In genomic region chr1:11875094-11875493, GRCh38 we compare ENCODE assay signal across 16 cellular contexts. TPM values are rescaled to one million over a fixed set of nuclear protein-coding genes. Genes with fewer than 3 reads are reported as not detected.
DNase-seq lines count a peak whose midpoint lies in the region; ATAC-seq and TF ChIP-seq lines count a peak whose summit lies in the region.
"Had no signal": no experiment of that assay in that cellular context is flagged by ENCODE, and none has a peak within 500 bp of the region (broad histone marks: within the 10 kb centered on the region; RNA-seq: fewer than 3 reads in every experiment).

No MANE protein-coding gene starts in this region.

- no peak overlapping the region for H3K4me3 ChIP-seq in right cardiac atrium (ENCODE audit: low read length)
- no peak overlapping the region for H3K4me3 ChIP-seq in muscle layer of duodenum (ENCODE audit: low read depth in 1 of 2, low read length in 2 of 2)

- no peak for TF ChIP-seq CTCF in WTC11 (IDR thresholded peaks at IDR 0.05)
- no peak for TF ChIP-seq CTCF in omental fat pad (IDR thresholded peaks at IDR 0.05)

- no peak overlapping the region for H3K4me3 Mint-ChIP-seq in WTC11
- H3K4me3 Mint-ChIP-seq in activated CD8-positive, alpha-beta T cell treated with anti-CD3 and anti-CD28 coated beads, Interleukin-2, amount 10 ng/mL, durations not matched to agents 7 days and 5 days, result no peak overlapping the region
- H3K4me3 Mint-ChIP-seq in T-helper 2 cell treated with Interferon-gamma antibody and Interleukin-4, amounts not matched to agents 5 μg/mL and 100 μg/mL, for 36 hours, result no peak overlapping the region

- WGBS in right cardiac atrium, result 89% methylated on average over 10 of the region's 10 CpGs

- H3K27me3 Mint-ChIP-seq in WTC11 (ENCODE audit: low read depth), result no peaks in the 10 kb centered on the region
- peaks cover 7% of the 10 kb centered on the region for H3K27me3 Mint-ChIP-seq in activated CD8-positive, alpha-beta T cell treated with anti-CD3 and anti-CD28 coated beads, Interleukin-2, amount 10 ng/mL, durations not matched to agents 7 days and 5 days (ENCODE audit: low read depth)
- H3K27me3 Mint-ChIP-seq in T-helper 2 cell treated with Interferon-gamma antibody and Interleukin-4, amounts not matched to agents 5 μg/mL and 100 μg/mL, for 36 hours (ENCODE audit: low read depth), result peaks cover 7% of the 10 kb centered on the region

- H3K4me1 ChIP-seq in right cardiac atrium (ENCODE audit: control insufficient read depth, insufficient read depth, low read length), result peaks cover 11% of the 10 kb centered on the region
- no peaks in the 10 kb centered on the region for H3K4me1 ChIP-seq in muscle layer of duodenum (ENCODE audit: control insufficient read depth in 1 of 2, insufficient read depth in 2 of 2, low read length in 2 of 2)
- H3K4me1 ChIP-seq: Caco-2 had no signal

- no peaks in the 10 kb centered on the region for H3K9me3 Mint-ChIP-seq in WTC11
- no peaks in the 10 kb centered on the region for H3K9me3 Mint-ChIP-seq in activated CD8-positive, alpha-beta T cell treated with anti-CD3 and anti-CD28 coated beads, Interleukin-2, amount 10 ng/mL, durations not matched to agents 7 days and 5 days (ENCODE audit: insufficient read depth)
- no peaks in the 10 kb centered on the region for H3K9me3 Mint-ChIP-seq in T-helper 2 cell treated with Interferon-gamma antibody and Interleukin-4, amounts not matched to agents 5 μg/mL and 100 μg/mL, for 36 hours

- H3K4me1 Mint-ChIP-seq in WTC11, result no peaks in the 10 kb centered on the region
- H3K4me1 Mint-ChIP-seq in activated CD8-positive, alpha-beta T cell treated with anti-CD3 and anti-CD28 coated beads, Interleukin-2, amount 10 ng/mL, durations not matched to agents 7 days and 5 days (ENCODE audit: low read depth), result no peaks in the 10 kb centered on the region
- no peaks in the 10 kb centered on the region for H3K4me1 Mint-ChIP-seq in T-helper 2 cell treated with Interferon-gamma antibody and Interleukin-4, amounts not matched to agents 5 μg/mL and 100 μg/mL, for 36 hours (ENCODE audit: low read depth)

- H3K27me3 ChIP-seq in right cardiac atrium (ENCODE audit: control insufficient read depth, insufficient read depth) (no peaks in the 10 kb centered on the region), muscle layer of duodenum (ENCODE audit: low read depth, low read length) (no peaks in the 10 kb centered on the region)

- H3K9me3 ChIP-seq in right cardiac atrium (ENCODE audit: control insufficient read depth, low read length) (no peaks in the 10 kb centered on the region), muscle layer of duodenum (ENCODE audit: control insufficient read depth in 1 of 2, low read length in 2 of 2) (no peaks in the 10 kb centered on the region)
- H3K9me3 ChIP-seq: Caco-2 had no signal

- intact Hi-C loops in right cardiac atrium (cut with DNase I) (no loop called here), left ventricle myocardium superior (cut with micrococcal nuclease) (no loop called here)

- H3K27ac Mint-ChIP-seq in WTC11, result no peak overlapping the region
- no peak overlapping the region for H3K27ac Mint-ChIP-seq in activated CD8-positive, alpha-beta T cell treated with anti-CD3 and anti-CD28 coated beads, Interleukin-2, amount 10 ng/mL, durations not matched to agents 7 days and 5 days
- H3K27ac Mint-ChIP-seq in T-helper 2 cell treated with Interferon-gamma antibody and Interleukin-4, amounts not matched to agents 5 μg/mL and 100 μg/mL, for 36 hours, result no peak overlapping the region

- no peaks in the 10 kb centered on the region for H3K36me3 ChIP-seq in muscle layer of duodenum (ENCODE audit: control insufficient read depth in 1 of 2, insufficient read depth in 2 of 2, low read length in 2 of 2)

- POLR2A ChIA-PET in WTC11 (lab: Charles Lee), result interaction anchor here (1.4 kb wide), 1 partner anchor 33 kb away, joined by 5 read pairs; no protein-coding TSS in a partner anchor
- POLR2A ChIA-PET in activated CD8-positive, alpha-beta T cell treated with anti-CD3 and anti-CD28 coated beads, Interleukin-2, amount 10 ng/mL, durations not matched to agents 7 days and 5 days (lab: Charles Lee), result interaction anchor here (4.4 kb wide), 1 partner anchor 34 kb away, joined by 28 read pairs; no protein-coding TSS in a partner anchor

- CTCF ChIA-PET in WTC11 (lab: Charles Lee), result interaction anchor here (0.6 to 1.4 kb wide), 13 partner anchors 11 to 161 kb away, joined by 3 to 11 read pairs (median 4); partner anchors contain the start of genes CLCN6, MTHFR, NPPA and NPPB
- CTCF ChIA-PET in activated CD8-positive, alpha-beta T cell treated with anti-CD3 and anti-CD28 coated beads, Interleukin-2, amount 10 ng/mL, durations not matched to agents 7 days and 5 days (lab: Charles Lee), result no interaction called here

- ATAC-seq in right cardiac atrium, result no peak
- ATAC-seq in left ventricle myocardium superior, result no peak
- peak; percentile 80 for ATAC-seq in WTC11
- no peak for ATAC-seq in activated CD8-positive, alpha-beta T cell treated with anti-CD3 and anti-CD28 coated beads, Interleukin-2, amount 10 ng/mL, durations not matched to agents 7 days and 5 days
- no peak for ATAC-seq in omental fat pad (ENCODE audit: low FRiP score)

- H3K27ac ChIP-seq in right cardiac atrium (ENCODE audit: low read length) (peak overlapping the region; percentile 67), muscle layer of duodenum (ENCODE audit: low read length) (peak overlapping the region; percentile 31)

- no peak for DNase-seq in right cardiac atrium
- no peak for DNase-seq in left ventricle myocardium superior
- DNase-seq in WTC11 (ENCODE audit: low spot score), result peak; percentile 45
- no peak for DNase-seq in activated CD8-positive, alpha-beta T cell treated with anti-CD3 and anti-CD28 coated beads, Interleukin-2, amount 10 ng/mL, durations not matched to agents 7 days and 5 days
- no peak for DNase-seq in NCI-H510A (lab: John Stamatoyannopoulos, UW)
- no peak for DNase-seq in T-helper 2 cell treated with Interferon-gamma antibody and Interleukin-4, amounts not matched to agents 5 μg/mL and 100 μg/mL, for 36 hours (ENCODE audit: low spot score)
- no peak for DNase-seq in omental fat pad (ENCODE audit: low spot score)
- DNase-seq: Caco-2, MM.1S, NCI-H1105 treated with DMSO at 0.1 percent for 48 hours, NCI-H187, NCI-H446, NCI-H748 treated with DMSO at 0.1 percent for 48 hours, SHP77 had no signal

- no peaks in the 10 kb centered on the region for H3K36me3 Mint-ChIP-seq in WTC11
- H3K36me3 Mint-ChIP-seq in activated CD8-positive, alpha-beta T cell treated with anti-CD3 and anti-CD28 coated beads, Interleukin-2, amount 10 ng/mL, durations not matched to agents 7 days and 5 days (ENCODE audit: low read depth), result no peaks in the 10 kb centered on the region
- no peaks in the 10 kb centered on the region for H3K36me3 Mint-ChIP-seq in T-helper 2 cell treated with Interferon-gamma antibody and Interleukin-4, amounts not matched to agents 5 μg/mL and 100 μg/mL, for 36 hours (ENCODE audit: low read depth)

TF ChIP-seq in WTC11, 78 proteins besides CTCF, POLR2A, EP300 and RAD21 (continues in another document):
- TF ChIP-seq, protein P1, sequence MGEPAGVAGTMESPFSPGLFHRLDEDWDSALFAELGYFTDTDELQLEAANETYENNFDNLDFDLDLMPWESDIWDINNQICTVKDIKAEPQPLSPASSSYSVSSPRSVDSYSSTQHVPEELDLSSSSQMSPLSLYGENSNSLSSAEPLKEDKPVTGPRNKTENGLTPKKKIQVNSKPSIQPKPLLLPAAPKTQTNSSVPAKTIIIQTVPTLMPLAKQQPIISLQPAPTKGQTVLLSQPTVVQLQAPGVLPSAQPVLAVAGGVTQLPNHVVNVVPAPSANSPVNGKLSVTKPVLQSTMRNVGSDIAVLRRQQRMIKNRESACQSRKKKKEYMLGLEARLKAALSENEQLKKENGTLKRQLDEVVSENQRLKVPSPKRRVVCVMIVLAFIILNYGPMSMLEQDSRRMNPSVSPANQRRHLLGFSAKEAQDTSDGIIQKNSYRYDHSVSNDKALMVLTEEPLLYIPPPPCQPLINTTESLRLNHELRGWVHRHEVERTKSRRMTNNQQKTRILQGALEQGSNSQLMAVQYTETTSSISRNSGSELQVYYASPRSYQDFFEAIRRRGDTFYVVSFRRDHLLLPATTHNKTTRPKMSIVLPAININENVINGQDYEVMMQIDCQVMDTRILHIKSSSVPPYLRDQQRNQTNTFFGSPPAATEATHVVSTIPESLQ (CRISPR knock-in tag; IDR thresholded peaks at IDR 0.05), result no peak

RNA-seq across cellular contexts. Expression of gene NPPB, which starts 16.3 kb away (rescaled TPM):
- total RNA-seq in right cardiac atrium (1,000 to 10,000 TPM in 1 of 4 donors, 100 to 1,000 TPM in 1, 10 to 100 TPM in 2; 37.1 to 2,245 (median 160) TPM), left ventricle myocardium superior (not detected), WTC11 (2021) (0.27 TPM in 1 of 3 replicates, not detected in the others), omental fat pad (not detected)
- 1,679 TPM for polyA plus RNA-seq in right cardiac atrium
- not detected for total RNA-seq in activated CD8-positive, alpha-beta T cell treated with anti-CD3 and anti-CD28 coated beads, Interleukin-2, amount 10 ng/mL, durations not matched to agents 7 days and 5 days
- total RNA-seq: A673 had no signal

RNA-seq across cellular contexts. Expression of gene NPPA, which starts 27.5 kb away (rescaled TPM):
- over 10,000 TPM; 26,185 to 59,291 (median 38,228) TPM for total RNA-seq in right cardiac atrium
- polyA plus RNA-seq in right cardiac atrium, result 45,715 TPM
- 5.5 TPM for total RNA-seq in left ventricle myocardium superior
- not detected in 3 replicates for total RNA-seq in WTC11 (2021)
- not detected for total RNA-seq in activated CD8-positive, alpha-beta T cell treated with anti-CD3 and anti-CD28 coated beads, Interleukin-2, amount 10 ng/mL, durations not matched to agents 7 days and 5 days
- not detected for total RNA-seq in omental fat pad
- total RNA-seq: A673, Caco-2 had no signal

RNA-seq across cellular contexts. Expression of gene KIAA2013, which starts 51.1 kb away (rescaled TPM):
- total RNA-seq in right cardiac atrium, result 10 to 100 TPM; 34.6 to 38.1 (median 36.3) TPM
- 37.3 TPM for polyA plus RNA-seq in right cardiac atrium
- total RNA-seq in left ventricle myocardium superior, result 35.8 TPM
- 45.3 to 50.2 TPM (median 45.6 TPM) in 3 replicates for total RNA-seq in WTC11 (2021)
- 10 to 100 TPM; 37.4 to 39.7 TPM for total RNA-seq in activated CD8-positive, alpha-beta T cell treated with anti-CD3 and anti-CD28 coated beads, Interleukin-2, amount 10 ng/mL, durations not matched to agents 7 days and 5 days
- 10 to 100 TPM; 47.0 to 69.2 (median 62.1) TPM for total RNA-seq in omental fat pad

RNA-seq across cellular contexts. Expression of gene PLOD1, which starts 59.4 kb away (rescaled TPM):
- total RNA-seq in right cardiac atrium, result 10 to 100 TPM; 49.5 to 77.8 (median 63.1) TPM
- polyA plus RNA-seq in right cardiac atrium, result 51.0 TPM
- total RNA-seq in left ventricle myocardium superior, result 64.4 TPM
- total RNA-seq in WTC11 (2021), result 46.9 to 73.8 TPM (median 67.3 TPM) in 3 replicates
- total RNA-seq in activated CD8-positive, alpha-beta T cell treated with anti-CD3 and anti-CD28 coated beads, Interleukin-2, amount 10 ng/mL, durations not matched to agents 7 days and 5 days, result 10 to 100 TPM; 25.0 to 26.1 TPM
- 100 to 1,000 TPM in 1 of 4 donors, 10 to 100 TPM in 3; 60.8 to 142 (median 69.0) TPM for total RNA-seq in omental fat pad

Comparison
In these comparisons a context has a peak if more than half of its experiments do, and no peak if none do; other contexts are left out.
1. RNA of gene NPPB, which starts 16.3 kb away (total RNA-seq): 37.1 to 2,245 TPM in right cardiac atrium; not detected in left ventricle myocardium superior (single experiment), 0.27 TPM in WTC11, not detected in activated CD8-positive, alpha-beta T cell treated with anti-CD3 and anti-CD28 coated beads, Interleukin-2, amount 10 ng/mL, durations not matched to agents 7 days and 5 days and not detected in omental fat pad; every median in the first group is over 10 times any median in the second.
2. RNA of gene NPPA, which starts 27.5 kb away (total RNA-seq): 26,185 to 59,291 TPM in right cardiac atrium; 5.5 TPM in left ventricle myocardium superior (single experiment), not detected in activated CD8-positive, alpha-beta T cell treated with anti-CD3 and anti-CD28 coated beads, Interleukin-2, amount 10 ng/mL, durations not matched to agents 7 days and 5 days, not detected in WTC11 and not detected in omental fat pad; every median in the first group is over 1,000 times any median in the second.